ENCODE assay signal across 14 cellular contexts in genomic region chr1:111599781-111600180, GRCh38. TPM values are rescaled to one million over a fixed set of nuclear protein-coding genes. Genes with fewer than 3 reads are reported as not detected.
A peak's percentile ranks its signal among the peaks of the same experiment; 100 is the strongest.
DNase-seq lines count a peak whose midpoint lies in the region; ATAC-seq lines count a peak whose summit lies in the region.
"Had no signal": no experiment of that assay in that cellular context is flagged by ENCODE, and none has a peak within 500 bp of the region (broad histone marks: within the 10 kb centered on the region; RNA-seq: fewer than 3 reads in every experiment).

No MANE protein-coding gene starts in this region.

- H3K36me3 Mint-ChIP-seq in T-helper 17 cell (ENCODE audit: low read depth), result peaks cover 4% of the 10 kb centered on the region
- H3K36me3 Mint-ChIP-seq in activated naive CD8-positive, alpha-beta T cell treated with anti-CD3 and anti-CD28 coated beads, Interleukin-2, amount 10 ng/mL, durations not matched to agents 7 days and 5 days, result no peaks in the 10 kb centered on the region
- peaks cover 13% of the 10 kb centered on the region for H3K36me3 Mint-ChIP-seq in stimulated activated memory B cell treated with anti-CD40 and anti-IgM and Interleukin-4, amounts not matched to agents 10 μg/mL and 1 μg/mL and 100 μg/mL, for 72 hours
- H3K36me3 Mint-ChIP-seq: WTC11 had no signal

- H3K9me3 Mint-ChIP-seq in activated naive CD8-positive, alpha-beta T cell treated with anti-CD3 and anti-CD28 coated beads, Interleukin-2, amount 10 ng/mL, durations not matched to agents 7 days and 5 days, result no peaks in the 10 kb centered on the region
- H3K9me3 Mint-ChIP-seq in stimulated activated memory B cell treated with anti-CD40 and anti-IgM and Interleukin-4, amounts not matched to agents 10 μg/mL and 1 μg/mL and 100 μg/mL, for 72 hours, result no peaks in the 10 kb centered on the region

- H3K9me3 ChIP-seq in T-helper 17 cell (ENCODE audit: control insufficient read depth, low read length, poor library complexity, severe bottlenecking), result no peaks in the 10 kb centered on the region
- H3K9me3 ChIP-seq: neutrophil, thyroid gland had no signal

- ATAC-seq in T-helper 17 cell (no peak), GM19397 (IDR thresholded peaks at IDR 0.05; ENCODE audit: unreplicated experiment) (no peak), GM19023 (IDR thresholded peaks at IDR 0.05; ENCODE audit: unreplicated experiment) (no peak)
- ATAC-seq in activated naive CD8-positive, alpha-beta T cell treated with anti-CD3 and anti-CD28 coated beads, Interleukin-2, amount 10 ng/mL, durations not matched to agents 7 days and 5 days (ENCODE audit: low read depth), result no peak
- no peak for ATAC-seq in stimulated activated memory B cell treated with anti-CD40 and anti-IgM and Interleukin-4, amounts not matched to agents 10 μg/mL and 1 μg/mL and 100 μg/mL, for 72 hours
- ATAC-seq: WTC11 had no signal

- H3K4me3 Mint-ChIP-seq in T-helper 17 cell, result peak overlapping the region; percentile 49
- H3K4me3 Mint-ChIP-seq in activated naive CD8-positive, alpha-beta T cell treated with anti-CD3 and anti-CD28 coated beads, Interleukin-2, amount 10 ng/mL, durations not matched to agents 7 days and 5 days, result no peak overlapping the region
- no peak overlapping the region for H3K4me3 Mint-ChIP-seq in stimulated activated memory B cell treated with anti-CD40 and anti-IgM and Interleukin-4, amounts not matched to agents 10 μg/mL and 1 μg/mL and 100 μg/mL, for 72 hours
- H3K4me3 Mint-ChIP-seq: WTC11 had no signal

- no peaks in the 10 kb centered on the region for H3K27me3 Mint-ChIP-seq in T-helper 17 cell
- H3K27me3 Mint-ChIP-seq in activated naive CD8-positive, alpha-beta T cell treated with anti-CD3 and anti-CD28 coated beads, Interleukin-2, amount 10 ng/mL, durations not matched to agents 7 days and 5 days, result no peaks in the 10 kb centered on the region
- no peaks in the 10 kb centered on the region for H3K27me3 Mint-ChIP-seq in stimulated activated memory B cell treated with anti-CD40 and anti-IgM and Interleukin-4, amounts not matched to agents 10 μg/mL and 1 μg/mL and 100 μg/mL, for 72 hours

- peak overlapping the region; percentile 96 for H3K27ac Mint-ChIP-seq in T-helper 17 cell
- H3K27ac Mint-ChIP-seq in activated naive CD8-positive, alpha-beta T cell treated with anti-CD3 and anti-CD28 coated beads, Interleukin-2, amount 10 ng/mL, durations not matched to agents 7 days and 5 days, result peak overlapping the region; percentile 92
- peak overlapping the region; percentile 95 for H3K27ac Mint-ChIP-seq in stimulated activated memory B cell treated with anti-CD40 and anti-IgM and Interleukin-4, amounts not matched to agents 10 μg/mL and 1 μg/mL and 100 μg/mL, for 72 hours
- H3K27ac Mint-ChIP-seq: WTC11 had no signal

- DNase-seq in stimulated activated CD4-positive, alpha-beta T cell treated with anti-CD3 and anti-CD28 coated beads, Interleukin-1b, Interleukin-23, amount 100 ng/mL, for 48 hours, result peak; percentile 15
- no peak for DNase-seq in stimulated activated CD4-positive, alpha-beta T cell treated with anti-CD3 and anti-CD28 coated beads, Interleukin-12 subunit alpha, Interleukin-12 subunit beta, amount 100 ng/mL, for 4 hours
- DNase-seq in T-helper 17 cell (no peak), NCI-H1417 (lab: John Stamatoyannopoulos, UW) (no peak)
- DNase-seq in activated naive CD8-positive, alpha-beta T cell treated with anti-CD3 and anti-CD28 coated beads, Interleukin-2, amount 10 ng/mL, durations not matched to agents 7 days and 5 days, result no peak
- DNase-seq: DMS53, foreskin fibroblast, NCI-H1092 had no signal

- peaks cover 82% of the 10 kb centered on the region for H3K4me1 Mint-ChIP-seq in T-helper 17 cell
- peaks cover 83% of the 10 kb centered on the region for H3K4me1 Mint-ChIP-seq in activated naive CD8-positive, alpha-beta T cell treated with anti-CD3 and anti-CD28 coated beads, Interleukin-2, amount 10 ng/mL, durations not matched to agents 7 days and 5 days
- peaks cover 91% of the 10 kb centered on the region for H3K4me1 Mint-ChIP-seq in stimulated activated memory B cell treated with anti-CD40 and anti-IgM and Interleukin-4, amounts not matched to agents 10 μg/mL and 1 μg/mL and 100 μg/mL, for 72 hours
- H3K4me1 Mint-ChIP-seq: WTC11 had no signal

- POLR2A ChIA-PET in activated naive CD8-positive, alpha-beta T cell treated with anti-CD3 and anti-CD28 coated beads, Interleukin-2, amount 10 ng/mL, durations not matched to agents 7 days and 5 days (lab: Charles Lee), result interaction anchor here (0.8 to 1.8 kb wide), 3 partner anchors 16 to 20 kb away, joined by 3 to 6 read pairs (median 3); partner anchors contain the start of gene RAP1A

RNA-seq across cellular contexts. Expression of gene RAP1A, which starts 19.8 kb away (rescaled TPM):
- total RNA-seq in T-helper 17 cell, result 100 to 1,000 TPM; 109 to 112 TPM
- total RNA-seq in activated naive CD8-positive, alpha-beta T cell treated with anti-CD3 and anti-CD28 coated beads, Interleukin-2, amount 10 ng/mL, durations not matched to agents 7 days and 5 days, result 100 to 1,000 TPM; 134 to 139 TPM
